Comparison of ENCODE assay signal across 14 cellular contexts in the genomic region with DNA sequence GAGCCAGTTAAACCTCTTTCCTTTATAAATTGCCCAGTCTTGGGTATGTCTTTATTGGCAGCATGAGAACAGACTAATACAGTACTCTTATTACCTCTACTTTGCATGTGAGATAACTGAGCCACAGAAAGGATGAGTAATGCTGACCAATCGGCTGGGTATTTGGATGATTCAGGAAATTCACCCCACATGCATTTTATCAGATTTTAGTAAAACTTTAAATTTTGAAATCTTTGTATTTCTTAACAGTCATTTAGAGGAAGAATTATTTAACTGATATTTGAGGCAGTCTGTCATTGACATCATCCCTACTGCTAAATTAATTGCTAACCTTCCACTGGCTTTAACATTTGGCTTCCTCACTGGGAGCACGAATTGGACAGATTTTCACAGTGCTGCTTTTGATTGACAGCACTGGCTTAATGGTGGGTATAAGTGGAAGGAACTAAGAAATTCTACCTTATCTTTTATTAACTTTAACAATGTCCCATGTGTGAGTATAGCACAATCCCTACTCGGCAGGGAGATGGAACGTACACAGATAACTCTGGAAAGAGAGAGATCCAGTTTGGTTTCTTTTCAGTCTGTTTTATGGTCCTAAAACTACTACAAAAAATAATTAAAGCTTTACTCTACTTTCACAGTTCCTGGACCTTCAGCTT.
DNase-seq lines count a peak whose midpoint lies in the region; ATAC-seq and TF ChIP-seq lines count a peak whose summit lies in the region.
"Had no signal": no experiment of that assay in that cellular context is flagged by ENCODE, and none has a peak within 500 bp of the region (broad histone marks: within the 10 kb centered on the region; RNA-seq: fewer than 3 reads in every experiment).

No MANE protein-coding gene starts in this region.

- no peaks in the 10 kb centered on the region for H3K4me1 Mint-ChIP-seq in osteocyte (ENCODE audit: unreplicated experiment)
- H3K4me1 Mint-ChIP-seq in stimulated activated memory B cell treated with anti-CD40 and anti-IgM and Interleukin-4, amounts not matched to agents 10 μg/mL and 1 μg/mL and 100 μg/mL, for 72 hours: no peaks in the 10 kb centered on the region
- H3K4me1 Mint-ChIP-seq: nephron; stimulated activated naive CD8-positive, alpha-beta T cell treated with anti-CD3 and anti-CD28 coated beads, Interleukin-15, amount 100 ng/mL, for 72 hours had no signal

- peaks cover 0 to 8% (median 0%) of the 10 kb centered on the region in 45 donors for H3K27me3 ChIP-seq in dorsolateral prefrontal cortex

- CTCF ChIA-PET in RWPE1 (lab: Yijun Ruan, JAX): no interaction called here

- POLR2A ChIA-PET in RWPE1 (lab: Yijun Ruan, JAX; ENCODE audit: low non-redundant PET): no interaction called here

- peaks cover 2% of the 10 kb centered on the region for H3K36me3 Mint-ChIP-seq in osteocyte (ENCODE audit: unreplicated experiment)
- no peaks in the 10 kb centered on the region for H3K36me3 Mint-ChIP-seq in stimulated activated memory B cell treated with anti-CD40 and anti-IgM and Interleukin-4, amounts not matched to agents 10 μg/mL and 1 μg/mL and 100 μg/mL, for 72 hours

- H3K4me3 ChIP-seq in fibroblast of pulmonary artery (replicated peaks; ENCODE audit: low read depth, low read length): no peak overlapping the region
- no peak overlapping the region for H3K4me3 ChIP-seq in dorsolateral prefrontal cortex
- H3K4me3 ChIP-seq: SK-N-MC had no signal

- intact Hi-C loops in dorsolateral prefrontal cortex (cut with DNase I): no loop called here

- ATAC-seq in stimulated activated memory B cell treated with anti-CD40 and anti-IgM and Interleukin-4, amounts not matched to agents 10 μg/mL and 1 μg/mL and 100 μg/mL, for 72 hours: no peak
- no peak for ATAC-seq in HG03097 (IDR thresholded peaks at IDR 0.05; ENCODE audit: low FRiP score, unreplicated experiment)
- ATAC-seq: stimulated activated naive CD8-positive, alpha-beta T cell treated with anti-CD3 and anti-CD28 coated beads, Interleukin-15, amount 100 ng/mL, for 72 hours had no signal

- peak overlapping the region; percentile 53 for H3K27ac Mint-ChIP-seq in osteocyte (ENCODE audit: unreplicated experiment)
- H3K27ac Mint-ChIP-seq in stimulated activated memory B cell treated with anti-CD40 and anti-IgM and Interleukin-4, amounts not matched to agents 10 μg/mL and 1 μg/mL and 100 μg/mL, for 72 hours: no peak overlapping the region
- H3K27ac Mint-ChIP-seq: nephron; stimulated activated naive CD8-positive, alpha-beta T cell treated with anti-CD3 and anti-CD28 coated beads, Interleukin-15, amount 100 ng/mL, for 72 hours had no signal

- H3K27me3 Mint-ChIP-seq in osteocyte (ENCODE audit: unreplicated experiment): no peaks in the 10 kb centered on the region
- H3K27me3 Mint-ChIP-seq in stimulated activated memory B cell treated with anti-CD40 and anti-IgM and Interleukin-4, amounts not matched to agents 10 μg/mL and 1 μg/mL and 100 μg/mL, for 72 hours: peaks cover 8% of the 10 kb centered on the region

- H3K9me3 Mint-ChIP-seq in osteocyte (ENCODE audit: unreplicated experiment): peaks cover 4% of the 10 kb centered on the region
- no peaks in the 10 kb centered on the region for H3K9me3 Mint-ChIP-seq in stimulated activated memory B cell treated with anti-CD40 and anti-IgM and Interleukin-4, amounts not matched to agents 10 μg/mL and 1 μg/mL and 100 μg/mL, for 72 hours
- H3K9me3 Mint-ChIP-seq: stimulated activated naive CD8-positive, alpha-beta T cell treated with anti-CD3 and anti-CD28 coated beads, Interleukin-15, amount 100 ng/mL, for 72 hours had no signal

- TF ChIP-seq CTCF in RWPE1 (conservative IDR thresholded peaks at IDR 0.05; ENCODE audit: low read depth): no peak
- TF ChIP-seq CTCF in fibroblast of pulmonary artery (IDR thresholded peaks at IDR 0.05; ENCODE audit: low read length, missing control alignments): no peak
- TF ChIP-seq CTCF in osteocyte (IDR thresholded peaks at IDR 0.05): no peak
- no peak for TF ChIP-seq CTCF in dorsolateral prefrontal cortex (IDR thresholded peaks at IDR 0.05 in 54 of 56, conservative IDR thresholded peaks at IDR 0.05 in 2 of 56; ENCODE audit: low read depth in 1 of 56, partially characterized antibody in 56 of 56)

- H3K4me3 Mint-ChIP-seq in osteocyte (ENCODE audit: unreplicated experiment): no peak overlapping the region
- H3K4me3 Mint-ChIP-seq in stimulated activated memory B cell treated with anti-CD40 and anti-IgM and Interleukin-4, amounts not matched to agents 10 μg/mL and 1 μg/mL and 100 μg/mL, for 72 hours: no peak overlapping the region
- H3K4me3 Mint-ChIP-seq: nephron; stimulated activated naive CD8-positive, alpha-beta T cell treated with anti-CD3 and anti-CD28 coated beads, Interleukin-15, amount 100 ng/mL, for 72 hours had no signal

- peak; percentile 75 for DNase-seq in GM03348 (ENCODE audit: low spot score)
- peak; percentile 63 for DNase-seq in RWPE1 (ENCODE audit: low spot score)
- DNase-seq in fibroblast of pulmonary artery (ENCODE audit: low read depth): peak; percentile 94
- DNase-seq in osteocyte (ENCODE audit: extremely low spot score, unreplicated experiment): no peak
- no peak for DNase-seq in cerebellar nuclear complex (lab: John Stamatoyannopoulos, UW)
- DNase-seq in dorsolateral prefrontal cortex: no peak
- DNase-seq: DMS53; Kasumi-1; NCI-H446; stimulated activated naive CD8-positive, alpha-beta T cell treated with anti-CD3 and anti-CD28 coated beads, Interleukin-15, amount 100 ng/mL, for 72 hours had no signal

- no peak overlapping the region for H3K27ac ChIP-seq in RWPE1
- no peak overlapping the region for H3K27ac ChIP-seq in dorsolateral prefrontal cortex
- H3K27ac ChIP-seq: SK-N-MC had no signal

Comparison
In these comparisons a context has a peak if more than half of its experiments do, and no peak if none do; other contexts are left out.
1. DNase-seq: peak in GM03348 (single experiment), RWPE1 (single experiment) and fibroblast of pulmonary artery (single experiment); none in osteocyte (single experiment), cerebellar nuclear complex (0 of 2) and dorsolateral prefrontal cortex (0 of 10).